Comparison of ENCODE assay signal across 7 cellular contexts in the genomic region with DNA sequence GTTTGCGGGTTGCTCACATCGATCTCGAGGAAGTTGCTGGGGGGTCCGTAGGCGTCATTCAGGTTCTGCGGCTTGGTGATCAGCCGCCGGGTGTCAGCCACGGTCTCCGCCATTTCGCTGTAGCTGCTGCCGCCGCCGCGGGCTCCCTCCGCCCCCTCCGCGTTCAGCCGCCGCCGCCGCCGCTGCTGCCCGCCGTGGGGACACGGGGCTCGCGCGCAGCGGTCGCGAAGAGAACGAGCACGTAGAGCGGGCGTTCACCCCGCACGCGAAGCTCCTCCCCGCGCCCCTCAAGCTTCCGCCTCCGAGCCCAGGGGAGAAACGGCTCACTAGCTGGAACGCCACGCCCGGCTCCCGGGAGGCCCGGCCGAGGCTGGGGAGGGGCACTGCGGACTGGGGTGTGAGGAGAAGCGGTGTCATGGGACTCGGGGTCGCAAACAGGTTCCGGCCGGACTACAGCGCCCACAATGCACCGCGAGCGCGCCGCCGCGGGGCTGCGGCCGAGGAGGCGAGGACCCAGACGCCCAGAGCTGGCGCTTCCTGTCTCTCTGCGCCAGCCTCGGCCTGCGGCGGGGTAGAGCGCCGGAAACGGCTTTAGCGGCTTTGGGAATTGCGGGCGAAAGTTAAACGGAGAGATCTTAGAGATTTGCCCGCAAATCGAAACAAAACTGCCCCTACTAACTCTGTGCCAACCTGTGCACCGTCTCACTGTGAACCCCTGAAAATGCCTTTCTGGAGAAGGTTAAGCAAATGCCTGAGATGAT. TPM values are rescaled to one million over a fixed set of nuclear protein-coding genes. Genes with fewer than 3 reads are reported as not detected.
DNase-seq lines count a peak whose midpoint lies in the region; ATAC-seq and FAIRE-seq lines count a peak whose summit lies in the region.

TSS of gene SNX3 (minus strand) at position 232 of the 761 bp plus-strand sequence. CDS start at position 113, 119 bp downstream.

- peak; percentile 88 for DNase-seq in GM18507 (ENCODE audit: extremely low spot score, insufficient read length, low read depth)
- peak; percentile 90 for DNase-seq in NCI-H2029 (lab: John Stamatoyannopoulos, UW)
- DNase-seq in T1000 (lab: John Stamatoyannopoulos, UW): peak; percentile 94
- peak; percentile 99 for DNase-seq in astrocyte of the hippocampus (ENCODE audit: low read depth, low spot score)
- peak; percentile 97 for DNase-seq in hepatic stellate cell (ENCODE audit: low spot score)
- DNase-seq in renal cortical epithelial cell (ENCODE audit: low read depth): peak; percentile 89

- peak; percentile 94 for FAIRE-seq in GM18507 (lab: Jason Lieb, UNC)

- ATAC-seq in HG02973 (IDR thresholded peaks at IDR 0.05; ENCODE audit: unreplicated experiment): peak; percentile 80

RNA-seq across cellular contexts. Expression of gene SNX3, which starts in this region (rescaled TPM):
- 168 and 228 TPM in 2 replicates for total RNA-seq in renal cortical epithelial cell

Comparison
In these comparisons a context has a peak if more than half of its experiments do, and no peak if none do; other contexts are left out.
1. Peak in every context shown above with its lines: DNase-seq and ATAC-seq.